Comparison of ENCODE assay signal across 28 cellular contexts in genomic region chr11:130815074-130815802, GRCh38.
DNase-seq lines count a peak whose midpoint lies in the region; ATAC-seq, FAIRE-seq and TF ChIP-seq lines count a peak whose summit lies in the region.
"Had no signal": no experiment of that assay in that cellular context is flagged by ENCODE, and none has a peak within 500 bp of the region (broad histone marks: within the 10 kb centered on the region; RNA-seq: fewer than 3 reads in every experiment).

No MANE protein-coding gene starts in this region.

- H3K9me3 ChIP-seq in Caco-2: no peaks in the 10 kb centered on the region
- no peaks in the 10 kb centered on the region for H3K9me3 ChIP-seq in WERI-Rb-1 (ENCODE audit: severe bottlenecking)
- no peaks in the 10 kb centered on the region for H3K9me3 ChIP-seq in kidney (ENCODE audit: control insufficient read depth in 1 of 2, low read length in 2 of 2)
- H3K9me3 ChIP-seq: BE2C, gastroesophageal sphincter, prostate gland had no signal

- H3K27ac ChIP-seq in WERI-Rb-1: no peak overlapping the region
- peak overlapping the region; percentile 84 to 89 for H3K27ac ChIP-seq in kidney (ENCODE audit: low read depth in 2 of 2, low read length in 2 of 2)
- H3K27ac ChIP-seq: gastroesophageal sphincter, prostate gland had no signal

- DNase-seq in Caco-2 (peak; percentile 26 to 86), WERI-Rb-1 (peak; percentile 41), kidney (no peak), retinal pigment epithelial cell (ENCODE audit: low read depth) (peak; percentile 55), H7 (no peak)
- DNase-seq: activated CD4-positive, alpha-beta memory T cell treated with anti-CD3 and anti-CD28 coated beads, Interleukin-2, amount 10 ng/mL, durations not matched to agents 7 days and 5 days; activated CD8-positive, alpha-beta memory T cell treated with anti-CD3 and anti-CD28 coated beads, Interleukin-2, amount 50 U/mL, for 4 hours; activated naive CD4-positive, alpha-beta T cell treated with Interleukin-2 at 50 U/mL for 16 hours; BE2C; CD8-positive, alpha-beta T cell; cerebellar nuclear complex; hypothalamus; immature natural killer cell; MM.1S; naive thymus-derived CD4-positive, alpha-beta T cell; NCI-H1105 treated with DMSO at 0.1 percent for 48 hours; NCI-H2029; NCI-H510A treated with DMSO at 0.1 percent for 48 hours; PC-3; stimulated activated naive CD8-positive, alpha-beta T cell treated with anti-CD3 and anti-CD28 coated beads, Interleukin-15, Interleukin-2, amounts not matched to agents 100 U/mL and 50 U/mL, for 24 hours had no signal

- H3K4me3 ChIP-seq in Caco-2 (ENCODE audit: low read depth, low read length): no peak overlapping the region
- H3K4me3 ChIP-seq in WERI-Rb-1 (ENCODE audit: low read depth, low read length): no peak overlapping the region
- peak overlapping the region in 1 of 2 donors; percentile 37 for H3K4me3 ChIP-seq in kidney (ENCODE audit: low read length in 2 of 2)
- no peak overlapping the region for H3K4me3 ChIP-seq in retinal pigment epithelial cell (ENCODE audit: low read length)
- no peak overlapping the region for H3K4me3 ChIP-seq in H7 (ENCODE audit: insufficient read depth, low read depth, low read length)
- H3K4me3 ChIP-seq: gastroesophageal sphincter, GM23338, prostate gland had no signal

- ATAC-seq in GM19395 (IDR thresholded peaks at IDR 0.05; ENCODE audit: unreplicated experiment): no peak
- ATAC-seq in HG02763 (IDR thresholded peaks at IDR 0.05; ENCODE audit: unreplicated experiment): no peak
- ATAC-seq: CD8-positive, alpha-beta T cell; gastroesophageal sphincter; GM23338; naive thymus-derived CD4-positive, alpha-beta T cell; PC-3; stimulated activated naive CD8-positive, alpha-beta T cell treated with anti-CD3 and anti-CD28 coated beads, Interleukin-15, Interleukin-2, amounts not matched to agents 100 U/mL and 50 U/mL, for 24 hours had no signal

- H3K36me3 ChIP-seq in Caco-2 (ENCODE audit: control insufficient read depth, insufficient read depth, low read length): no peaks in the 10 kb centered on the region
- H3K36me3 ChIP-seq in WERI-Rb-1: no peaks in the 10 kb centered on the region
- no peaks in the 10 kb centered on the region for H3K36me3 ChIP-seq in kidney (ENCODE audit: control insufficient read depth in 1 of 2, insufficient read depth in 2 of 2, low read length in 2 of 2)
- H3K36me3 ChIP-seq in H7 (replicated peaks; ENCODE audit: control insufficient read depth, insufficient read depth, low read length): no peaks in the 10 kb centered on the region
- H3K36me3 ChIP-seq: BE2C, gastroesophageal sphincter, prostate gland had no signal

- H3K9me3 Mint-ChIP-seq in Caco-2 (ENCODE audit: unreplicated experiment): no peaks in the 10 kb centered on the region
- H3K9me3 Mint-ChIP-seq: activated CD4-positive, alpha-beta memory T cell treated with anti-CD3 and anti-CD28 coated beads, Interleukin-2, amount 10 ng/mL, durations not matched to agents 7 days and 5 days; CD8-positive, alpha-beta T cell; GM23338; T-helper 2 cell treated with Interferon-gamma antibody and Interleukin-4, amounts not matched to agents 5 μg/mL and 100 μg/mL, for 36 hours had no signal

- H3K27me3 Mint-ChIP-seq in Caco-2 (ENCODE audit: insufficient read depth, unreplicated experiment): peaks cover 4% of the 10 kb centered on the region

- no peak overlapping the region for H3K27ac Mint-ChIP-seq in Caco-2 (ENCODE audit: unreplicated experiment)
- H3K27ac Mint-ChIP-seq: activated CD4-positive, alpha-beta memory T cell treated with anti-CD3 and anti-CD28 coated beads, Interleukin-2, amount 10 ng/mL, durations not matched to agents 7 days and 5 days; CD8-positive, alpha-beta T cell; GM23338; immature natural killer cell; naive thymus-derived CD4-positive, alpha-beta T cell; T-helper 2 cell treated with Interferon-gamma antibody and Interleukin-4, amounts not matched to agents 5 μg/mL and 100 μg/mL, for 36 hours had no signal

- intact Hi-C loops in Caco-2 (cut with micrococcal nuclease; ENCODE audit: unreplicated experiment) (no loop called here), kidney (cut with DNase I) (no loop called here)

- H3K27me3 ChIP-seq in Caco-2 (replicated peaks; ENCODE audit: control insufficient read depth, insufficient read depth, low read length) (no peaks in the 10 kb centered on the region), WERI-Rb-1 (ENCODE audit: insufficient read depth, low read depth, severe bottlenecking) (no peaks in the 10 kb centered on the region), H7 (ENCODE audit: control insufficient read depth, insufficient read depth, low read length) (no peaks in the 10 kb centered on the region)
- H3K27me3 ChIP-seq: BE2C, gastroesophageal sphincter had no signal

- TF ChIP-seq CTCF in Caco-2 (IDR thresholded peaks at IDR 0.05; ENCODE audit: insufficient read depth in 1 of 2, low read depth in 1 of 2, low read length in 1 of 2, severe bottlenecking in 1 of 2, unreplicated experiment in 1 of 2) (no peak), WERI-Rb-1 (IDR thresholded peaks at IDR 0.05; ENCODE audit: low read depth, low read length) (no peak), kidney (IDR thresholded peaks at IDR 0.05; ENCODE audit: borderline replicate concordance, extremely low read depth, insufficient read depth) (no peak), retinal pigment epithelial cell (conservative IDR thresholded peaks at IDR 0.05; ENCODE audit: low read depth, low read length) (no peak)

- H3K4me1 ChIP-seq in Caco-2 (peaks cover 30% of the 10 kb centered on the region), kidney (ENCODE audit: control insufficient read depth in 1 of 2, insufficient read depth in 1 of 2, low read depth in 1 of 2, low read length in 2 of 2) (peaks cover 23 to 42% of the 10 kb centered on the region in 2 donors)
- H3K4me1 ChIP-seq: BE2C, gastroesophageal sphincter, prostate gland had no signal

- BruUV-seq in Caco-2 (replicated peaks; lab: Mats Ljungman, UMichigan): no TSS peak

- H3K4me1 Mint-ChIP-seq in Caco-2 (ENCODE audit: low read depth, unreplicated experiment): peaks cover 23% of the 10 kb centered on the region
- H3K4me1 Mint-ChIP-seq: activated CD4-positive, alpha-beta memory T cell treated with anti-CD3 and anti-CD28 coated beads, Interleukin-2, amount 10 ng/mL, durations not matched to agents 7 days and 5 days; immature natural killer cell; naive thymus-derived CD4-positive, alpha-beta T cell had no signal

- CTCF ChIA-PET in Caco-2 (lab: Charles Lee): no interaction called here

- no peak for FAIRE-seq in kidney (lab: Jason Lieb, UNC)
- FAIRE-seq: endometrium, GM18507 had no signal

- no peaks in the 10 kb centered on the region for H3K36me3 Mint-ChIP-seq in Caco-2 (ENCODE audit: insufficient read depth, unreplicated experiment)
- H3K36me3 Mint-ChIP-seq: CD8-positive, alpha-beta T cell; immature natural killer cell; naive thymus-derived CD4-positive, alpha-beta T cell had no signal

- H3K9ac ChIP-seq in kidney (ENCODE audit: low read length in 2 of 2): peak overlapping the region in 1 of 2 donors; percentile 73

- no peak overlapping the region for H3K4me3 Mint-ChIP-seq in Caco-2 (ENCODE audit: unreplicated experiment)
- H3K4me3 Mint-ChIP-seq: activated CD4-positive, alpha-beta memory T cell treated with anti-CD3 and anti-CD28 coated beads, Interleukin-2, amount 10 ng/mL, durations not matched to agents 7 days and 5 days; CD8-positive, alpha-beta T cell; GM23338; immature natural killer cell; naive thymus-derived CD4-positive, alpha-beta T cell; T-helper 2 cell treated with Interferon-gamma antibody and Interleukin-4, amounts not matched to agents 5 μg/mL and 100 μg/mL, for 36 hours had no signal

- POLR2A ChIA-PET in Caco-2 (lab: Charles Lee): no interaction called here

Comparison
In these comparisons a context has a peak if more than half of its experiments do, and no peak if none do; other contexts are left out.
1. DNase-seq: peak in Caco-2 (2 of 2), WERI-Rb-1 (single experiment) and retinal pigment epithelial cell (single experiment); none in kidney (single experiment) and H7 (single experiment).